ENCODE assay signal across 1 cellular context in genomic region chr6:112039431-112039770, GRCh38.
TF ChIP-seq lines count a peak whose summit lies in the region.

No MANE protein-coding gene starts in this region.

TF ChIP-seq in K562, 482 proteins besides CTCF, POLR2A, EP300 and RAD21:
- no peak for TF ChIP-seq ZNF444 (CRISPR knock-in tag; IDR thresholded peaks at IDR 0.05)
- TF ChIP-seq NCOA1 (IDR thresholded peaks at IDR 0.05; ENCODE audit: low read depth): no peak
- TF ChIP-seq MYBL2 (IDR thresholded peaks at IDR 0.05; ENCODE audit: low read depth): no peak
- no peak for TF ChIP-seq MYBL2 (CRISPR knock-in tag; IDR thresholded peaks at IDR 0.05; ENCODE audit: borderline replicate concordance)
- no peak for TF ChIP-seq ILK (tag; IDR thresholded peaks at IDR 0.05; ENCODE audit: borderline replicate concordance, low read depth)
- no peak for TF ChIP-seq PPARD (CRISPR knock-in tag; IDR thresholded peaks at IDR 0.05)
- TF ChIP-seq AFF1 (IDR thresholded peaks at IDR 0.05; ENCODE audit: low read depth in 1 of 2, partially characterized antibody in 2 of 2): no peak
- no peak for TF ChIP-seq MCM7 (IDR thresholded peaks at IDR 0.05)
- TF ChIP-seq STAT6 (CRISPR knock-in tag; IDR thresholded peaks at IDR 0.05): no peak
- TF ChIP-seq PHB2 (IDR thresholded peaks at IDR 0.05; ENCODE audit: low read depth): no peak
- TF ChIP-seq NCOA2 (IDR thresholded peaks at IDR 0.05; ENCODE audit: partially characterized antibody in 2 of 2): no peak
- TF ChIP-seq BACH1 (tag; IDR thresholded peaks at IDR 0.05): no peak
- TF ChIP-seq POLR2G (IDR thresholded peaks at IDR 0.05; ENCODE audit: low read depth, low read length): no peak
- TF ChIP-seq YY1 (IDR thresholded peaks at IDR 0.05; ENCODE audit: borderline replicate concordance in 1 of 3, control insufficient read depth in 1 of 3, extremely low read depth in 1 of 3, insufficient read depth in 3 of 3, insufficient read length in 1 of 3, insufficient replicate concordance in 2 of 3, low read depth in 1 of 3, low read length in 2 of 3): no peak
TF ChIP-seq in K562: peak in this region for 0.
